Comparison of ENCODE assay signal across 16 cellular contexts in the genomic region with DNA sequence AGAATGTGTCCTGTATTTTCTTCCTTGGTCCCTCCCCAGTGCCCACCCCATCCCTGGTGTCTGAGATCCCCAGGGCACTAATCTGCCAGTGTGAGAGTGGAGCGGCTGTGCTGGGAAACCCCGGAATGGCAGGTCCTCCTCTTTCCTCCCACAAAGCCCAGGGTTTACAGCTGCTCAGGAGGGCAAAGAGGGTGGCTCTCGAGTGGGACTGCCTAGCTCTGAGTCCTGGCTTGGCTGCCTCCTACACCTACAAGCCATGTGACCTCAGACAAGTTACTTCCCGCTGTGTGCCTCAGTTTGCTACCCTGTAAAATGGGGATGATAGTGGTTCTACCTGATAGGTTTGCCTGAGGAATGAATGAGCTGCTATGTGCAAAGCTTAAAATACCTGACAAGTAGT. TPM values are rescaled to one million over a fixed set of nuclear protein-coding genes. Genes with fewer than 3 reads are reported as not detected.
A peak's percentile ranks its signal among the peaks of the same experiment; 100 is the strongest.
DNase-seq lines count a peak whose midpoint lies in the region; ATAC-seq, FAIRE-seq and TF ChIP-seq lines count a peak whose summit lies in the region.
"Had no signal": no experiment of that assay in that cellular context is flagged by ENCODE, and none has a peak within 500 bp of the region (broad histone marks: within the 10 kb centered on the region; RNA-seq: fewer than 3 reads in every experiment).

No MANE protein-coding gene starts in this region.

- H3K4me3 Mint-ChIP-seq in endodermal cell: no peak overlapping the region
- H3K4me3 Mint-ChIP-seq in activated T-helper 1 cell treated with anti-CD3 and anti-CD28 coated beads, Interleukin-12 subunit alpha, Interleukin-12 subunit beta, Interleukin-2, Interleukin-4 antibody, amounts not matched to agents 30 ng/mL and 10 ng/mL and 1 ng/mL, durations not matched to agents 14 hours and 24 hours and 36 hours: no peak overlapping the region
- H3K4me3 Mint-ChIP-seq: CD8-positive, alpha-beta memory T cell had no signal

- POLR2A ChIA-PET in A549 (lab: Yijun Ruan, JAX): no interaction called here
- POLR2A ChIA-PET in RWPE1 (lab: Yijun Ruan, JAX; ENCODE audit: low non-redundant PET): no interaction called here

- H3K27me3 Mint-ChIP-seq in endodermal cell (ENCODE audit: insufficient read depth): no peaks in the 10 kb centered on the region
- H3K27me3 Mint-ChIP-seq in activated T-helper 1 cell treated with anti-CD3 and anti-CD28 coated beads, Interleukin-12 subunit alpha, Interleukin-12 subunit beta, Interleukin-2, Interleukin-4 antibody, amounts not matched to agents 30 ng/mL and 10 ng/mL and 1 ng/mL, durations not matched to agents 14 hours and 24 hours and 36 hours (ENCODE audit: insufficient read depth): peaks cover 43% of the 10 kb centered on the region

- H3K9ac ChIP-seq in endodermal cell (ENCODE audit: extremely low read depth, low read length, poor library complexity, severe bottlenecking): no peak overlapping the region

- H3K9me3 ChIP-seq in A549 (no peaks in the 10 kb centered on the region), left lung (no peaks in the 10 kb centered on the region), endodermal cell (ENCODE audit: control insufficient read depth, low read length) (peaks cover 5% of the 10 kb centered on the region)
- H3K9me3 ChIP-seq: SJSA1 had no signal

- H3K36me3 ChIP-seq in left lung (no peaks in the 10 kb centered on the region), endodermal cell (ENCODE audit: control insufficient read depth, insufficient read depth, low read length) (no peaks in the 10 kb centered on the region)
- H3K36me3 ChIP-seq: SJSA1 had no signal

- TF ChIP-seq CTCF in A549 (IDR thresholded peaks at IDR 0.05) (no peak), C4-2B (conservative IDR thresholded peaks at IDR 0.05) (no peak), RWPE1 (conservative IDR thresholded peaks at IDR 0.05; ENCODE audit: low read depth) (no peak), left lung (IDR thresholded peaks at IDR 0.05) (no peak), endodermal cell (conservative IDR thresholded peaks at IDR 0.05) (no peak)

- peak overlapping the region; percentile 50 for H3K4me2 ChIP-seq in A549

- peak overlapping the region; percentile 39 to 62; a peak in 3 of 6 replicates for H3K27ac ChIP-seq in A549
- H3K27ac ChIP-seq in C4-2B: peak overlapping the region; percentile 33
- H3K27ac ChIP-seq in RWPE1: peak overlapping the region; percentile 87
- H3K27ac ChIP-seq in left lung: no peak overlapping the region
- H3K27ac ChIP-seq in endodermal cell (ENCODE audit: low read depth, low read length): no peak overlapping the region
- H3K27ac ChIP-seq: SJSA1 had no signal

- peak in 1 of 2 experiments; percentile 60; a peak in 3 of 6 replicates for ATAC-seq in A549
- peak; percentile 59 for ATAC-seq in left lung
- no peak for ATAC-seq in GM19463 (IDR thresholded peaks at IDR 0.05; ENCODE audit: unreplicated experiment)

- 100% methylated on average over 1 of the region's 4 CpGs for WGBS in A549 (ENCODE audit: missing lambda C conversion rate)
- WGBS in endodermal cell (ENCODE audit: insufficient coverage in 1 of 2, insufficient read length in 1 of 2), 2 experiments: 87% methylated on average over 4 of the region's 4 CpGs; no CpG with 5 or more reads in 1 of the 2 experiments

- TF ChIP-seq POLR2A in A549 (IDR thresholded peaks at IDR 0.05; ENCODE audit: low read length): no peak

- DNase-seq in A549 (ENCODE audit: low read depth in 1 of 2, low spot score in 1 of 2) (no peak), RWPE1 (ENCODE audit: low spot score) (no peak), left lung (no peak), endodermal cell (no peak)
- DNase-seq in activated T-helper 1 cell treated with anti-CD3 and anti-CD28 coated beads, Interleukin-12 subunit alpha, Interleukin-12 subunit beta, Interleukin-2, Interleukin-4 antibody, amounts not matched to agents 30 ng/mL and 10 ng/mL and 1 ng/mL, durations not matched to agents 14 hours and 24 hours and 36 hours (ENCODE audit: low spot score): no peak
- DNase-seq: CD8-positive, alpha-beta memory T cell; HCEC 1CT; IMR-90; NCI-H146; T-helper 1 cell had no signal

- no peak for TF ChIP-seq RAD21 in A549 (conservative IDR thresholded peaks at IDR 0.05 in 1 of 2, IDR thresholded peaks at IDR 0.05 in 1 of 2)

- no peak for FAIRE-seq in A549 (lab: Jason Lieb, UNC)

- peaks cover 4% of the 10 kb centered on the region for H3K4me1 Mint-ChIP-seq in endodermal cell
- no peaks in the 10 kb centered on the region for H3K4me1 Mint-ChIP-seq in activated T-helper 1 cell treated with anti-CD3 and anti-CD28 coated beads, Interleukin-12 subunit alpha, Interleukin-12 subunit beta, Interleukin-2, Interleukin-4 antibody, amounts not matched to agents 30 ng/mL and 10 ng/mL and 1 ng/mL, durations not matched to agents 14 hours and 24 hours and 36 hours (ENCODE audit: low read depth)
- H3K4me1 Mint-ChIP-seq: CD8-positive, alpha-beta memory T cell had no signal

- intact Hi-C loops in left lung (cut with DNase I): no loop called here
- intact Hi-C loops in activated T-helper 1 cell treated with anti-CD3 and anti-CD28 coated beads, Interleukin-12 subunit alpha, Interleukin-12 subunit beta, Interleukin-2, Interleukin-4 antibody, amounts not matched to agents 30 ng/mL and 10 ng/mL and 1 ng/mL, durations not matched to agents 14 hours and 24 hours and 36 hours (cut with micrococcal nuclease): no loop called here

- TF ChIP-seq EP300 in A549 (IDR thresholded peaks at IDR 0.05): no peak

- CTCF ChIA-PET in A549 (lab: Yijun Ruan, JAX) (interaction anchor here (1.1 to 3.4 kb wide), 2 partner anchors 15 to 175 kb away, joined by 6 to 15 read pairs; no protein-coding TSS in a partner anchor), RWPE1 (lab: Yijun Ruan, JAX) (interaction anchor here (0.6 kb wide), 1 partner anchor 104 kb away, joined by 3 read pairs; no protein-coding TSS in a partner anchor)

- H3K4me1 ChIP-seq in A549 (peaks cover 13% of the 10 kb centered on the region), left lung (peaks cover 0 to 5% of the 10 kb centered on the region in 2 donors), endodermal cell (ENCODE audit: control insufficient read depth, insufficient read depth, low read length) (no peaks in the 10 kb centered on the region)

- peaks cover under 1% of the 10 kb centered on the region for H3K9me3 Mint-ChIP-seq in endodermal cell
- H3K9me3 Mint-ChIP-seq in activated T-helper 1 cell treated with anti-CD3 and anti-CD28 coated beads, Interleukin-12 subunit alpha, Interleukin-12 subunit beta, Interleukin-2, Interleukin-4 antibody, amounts not matched to agents 30 ng/mL and 10 ng/mL and 1 ng/mL, durations not matched to agents 14 hours and 24 hours and 36 hours: peaks cover 1% of the 10 kb centered on the region

- H3K4me3 ChIP-seq in A549: no peak overlapping the region
- no peak overlapping the region for H3K4me3 ChIP-seq in left lung
- no peak overlapping the region for H3K4me3 ChIP-seq in endodermal cell (ENCODE audit: low read length)
- H3K4me3 ChIP-seq: SJSA1 had no signal

- H3K36me3 Mint-ChIP-seq in endodermal cell (ENCODE audit: low read depth): no peaks in the 10 kb centered on the region
- no peaks in the 10 kb centered on the region for H3K36me3 Mint-ChIP-seq in activated T-helper 1 cell treated with anti-CD3 and anti-CD28 coated beads, Interleukin-12 subunit alpha, Interleukin-12 subunit beta, Interleukin-2, Interleukin-4 antibody, amounts not matched to agents 30 ng/mL and 10 ng/mL and 1 ng/mL, durations not matched to agents 14 hours and 24 hours and 36 hours (ENCODE audit: low read depth)

- H3K27me3 ChIP-seq in left lung (peaks cover 5 to 42% of the 10 kb centered on the region in 2 donors), endodermal cell (ENCODE audit: control insufficient read depth, insufficient read depth, low read length, poor library complexity, severe bottlenecking) (no peaks in the 10 kb centered on the region)
- H3K27me3 ChIP-seq: SJSA1 had no signal

- H3K27ac Mint-ChIP-seq in endodermal cell: no peak overlapping the region
- no peak overlapping the region for H3K27ac Mint-ChIP-seq in activated T-helper 1 cell treated with anti-CD3 and anti-CD28 coated beads, Interleukin-12 subunit alpha, Interleukin-12 subunit beta, Interleukin-2, Interleukin-4 antibody, amounts not matched to agents 30 ng/mL and 10 ng/mL and 1 ng/mL, durations not matched to agents 14 hours and 24 hours and 36 hours
- H3K27ac Mint-ChIP-seq: CD8-positive, alpha-beta memory T cell had no signal

TF ChIP-seq in A549, 52 proteins besides CTCF, POLR2A, EP300 and RAD21 (continues in another document):
- TF ChIP-seq CEBPB (IDR thresholded peaks at IDR 0.05) (no peak), SMC3 (IDR thresholded peaks at IDR 0.05) (no peak), FOSB (CRISPR knock-in tag; IDR thresholded peaks at IDR 0.05) (no peak), POLR2AphosphoS2 (conservative IDR thresholded peaks at IDR 0.05; ENCODE audit: low read length) (no peak), FOXS1 (CRISPR knock-in tag; IDR thresholded peaks at IDR 0.05) (no peak), ZFP36 (IDR thresholded peaks at IDR 0.05; ENCODE audit: borderline replicate concordance, partially characterized antibody) (no peak), KDM5A (IDR thresholded peaks at IDR 0.05) (no peak), JUNB (IDR thresholded peaks at IDR 0.05) (no peak), NPAS2 (CRISPR knock-in tag; IDR thresholded peaks at IDR 0.05; ENCODE audit: borderline replicate concordance) (no peak), RNF2 (IDR thresholded peaks at IDR 0.05; ENCODE audit: borderline replicate concordance, low read depth) (no peak), ZC3H11A (IDR thresholded peaks at IDR 0.05) (no peak)
- TF ChIP-seq, protein P1, sequence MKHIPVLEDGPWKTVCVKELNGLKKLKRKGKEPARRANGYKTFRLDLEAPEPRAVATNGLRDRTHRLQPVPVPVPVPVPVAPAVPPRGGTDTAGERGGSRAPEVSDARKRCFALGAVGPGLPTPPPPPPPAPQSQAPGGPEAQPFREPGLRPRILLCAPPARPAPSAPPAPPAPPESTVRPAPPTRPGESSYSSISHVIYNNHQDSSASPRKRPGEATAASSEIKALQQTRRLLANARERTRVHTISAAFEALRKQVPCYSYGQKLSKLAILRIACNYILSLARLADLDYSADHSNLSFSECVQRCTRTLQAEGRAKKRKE (CRISPR knock-in tag; IDR thresholded peaks at IDR 0.05; ENCODE audit: low read depth): no peak

RNA-seq across cellular contexts. Expression of a gene that starts 29.6 kb away (rescaled TPM):
- polyA plus RNA-seq in A549 (2011; rRNA removed): 1.3 and 1.7 TPM in 2 replicates
- polyA plus RNA-seq in A549 (2012; cell fraction: cytosol; rRNA removed): 0.74 and 1.1 TPM in 2 replicates
- polyA plus RNA-seq in A549 (2012; cell fraction: nucleus; rRNA removed): 0.88 and 0.92 TPM in 2 replicates
- 0.76 to 0.84 TPM (median 0.78 TPM) in 3 replicates for polyA plus RNA-seq in A549 (2017; fragmentation: RNase III; extraction: RNeasy Plus Mini Kit Qiagen cat#74134 plus additional on column Dnase treatment)
- polyA minus RNA-seq in A549 (2011; rRNA and poly(A)+ RNA removed): 2.3 and 2.6 TPM in 2 replicates
- 1 to 10 TPM; 4.1 to 5.9 TPM for total RNA-seq in left lung
- total RNA-seq in endodermal cell: 10 to 100 TPM; 12.1 to 13.0 TPM
- 1.1 TPM for polyA plus RNA-seq in endodermal cell (2013, experiment 1 of 2)
- 1.2 TPM for polyA plus RNA-seq in endodermal cell (2013, experiment 2 of 2)
- total RNA-seq in activated T-helper 1 cell treated with anti-CD3 and anti-CD28 coated beads, Interleukin-12 subunit alpha, Interleukin-12 subunit beta, Interleukin-2, Interleukin-4 antibody, amounts not matched to agents 30 ng/mL and 10 ng/mL and 1 ng/mL, durations not matched to agents 14 hours and 24 hours and 36 hours: 2.2 and 3.1 TPM in 2 replicates
- total RNA-seq: IMR-90, LHCN-M2, SJSA1 had no signal
- polyA plus RNA-seq: AG04450, BJ, IMR-90 had no signal

Comparison
In these comparisons a context has a peak if more than half of its experiments do, and no peak if none do; other contexts are left out.
1. H3K27ac ChIP-seq: peak in A549 (2 of 2), C4-2B (single experiment) and RWPE1 (single experiment); none in left lung (0 of 2) and endodermal cell (single experiment).